Comparison of ENCODE assay signal across 25 cellular contexts in genomic region chr5:42677156-42677842, GRCh38.
"Had no signal": no experiment of that assay in that cellular context is flagged by ENCODE, and none has a peak within 500 bp of the region (broad histone marks: within the 10 kb centered on the region; RNA-seq: fewer than 3 reads in every experiment).

No MANE protein-coding gene starts in this region.

- H3K36me3 ChIP-seq: ascending aorta, MG63, WERI-Rb-1 had no signal

- H3K4me3 ChIP-seq: ascending aorta, body of pancreas, MG63, SK-N-MC had no signal

- H3K27ac ChIP-seq: ascending aorta, body of pancreas, SK-N-MC, WERI-Rb-1 had no signal

- DNase-seq: activated CD4-positive, alpha-beta memory T cell treated with anti-CD3 and anti-CD28 coated beads, Interleukin-2, amount 10 ng/mL, durations not matched to agents 7 days and 5 days; activated CD4-positive, alpha-beta T cell treated with anti-CD3 and anti-CD28 coated beads for 36 hours; activated CD4-positive, alpha-beta T cell treated with anti-CD3 and anti-CD28 coated beads, Interleukin-2, amount 50 U/mL, for 1 hour; activated T-cell treated with anti-CD3 and anti-CD28 coated beads for 4 hours; activated T-cell treated with anti-CD3 and anti-CD28 coated beads, Interleukin-2, amount 50 U/mL, for 72 hours; body of pancreas; KG1; MG63; NCI-H1092 treated with DMSO at 0.1 percent for 48 hours; NCI-H1417 treated with DMSO at 0.1 percent for 48 hours; NCI-H1694; NCI-H2029; NCI-H2107; NCI-H2171 treated with DMSO at 0.1 percent for 48 hours; NCI-H226; NCI-H526; NCI-H774; RPMI8226; T-cell; T-helper 2 cell; WERI-Rb-1 had no signal

- H3K9me3 ChIP-seq: body of pancreas, MG63 had no signal

- H3K27me3 ChIP-seq: ascending aorta, body of pancreas, MG63 had no signal

- H3K4me1 ChIP-seq: ascending aorta, body of pancreas had no signal

- ATAC-seq: activated CD4-positive, alpha-beta T cell treated with anti-CD3 and anti-CD28 coated beads for 36 hours; activated T-cell treated with anti-CD3 and anti-CD28 coated beads, Interleukin-2, amount 50 U/mL, for 72 hours; body of pancreas; Panc1; Right ventricle myocardium inferior; T-cell had no signal
